Comparison of ENCODE assay signal across 9 cellular contexts in the genomic region with DNA sequence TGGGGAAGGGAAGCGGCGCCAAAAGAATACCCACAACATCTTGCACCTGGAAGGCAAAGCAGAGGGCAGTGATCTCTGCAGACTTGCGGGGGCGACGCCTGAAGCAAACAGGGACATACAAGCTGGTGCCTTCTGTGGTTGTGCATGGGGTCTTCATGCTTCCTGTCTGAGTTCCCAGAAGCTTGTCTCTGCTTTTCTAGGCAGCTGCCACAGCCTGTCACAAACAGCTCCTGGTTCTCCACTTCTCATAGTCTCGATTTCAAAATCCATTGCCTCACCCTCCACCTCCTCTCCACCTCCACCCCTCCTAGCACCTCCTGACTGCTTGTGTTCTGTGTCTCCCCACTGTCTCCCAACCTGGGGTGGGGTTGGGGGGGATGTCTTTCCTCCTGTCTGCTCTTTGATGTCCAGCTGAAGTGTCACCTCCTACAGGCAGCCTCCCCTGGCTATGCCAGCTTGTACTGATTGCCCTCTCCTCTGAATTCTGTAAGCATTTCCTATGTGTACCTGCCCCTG. TPM values are rescaled to one million over a fixed set of nuclear protein-coding genes. Genes with fewer than 3 reads are reported as not detected.
DNase-seq lines count a peak whose midpoint lies in the region; ATAC-seq and TF ChIP-seq lines count a peak whose summit lies in the region.
"Had no signal": no experiment of that assay in that cellular context is flagged by ENCODE, and none has a peak within 500 bp of the region (broad histone marks: within the 10 kb centered on the region; RNA-seq: fewer than 3 reads in every experiment).

No MANE protein-coding gene starts in this region.

- H3K36me3 ChIP-seq in HUES6 (ENCODE audit: control insufficient read depth, insufficient read depth, low read length) (no peaks in the 10 kb centered on the region), mammary epithelial cell (ENCODE audit: insufficient read depth, low read length) (no peaks in the 10 kb centered on the region), neural progenitor cell (no peaks in the 10 kb centered on the region)

- in situ Hi-C loops in GM13976 (cut with MboI; ENCODE audit: low sequenced_read_pairs, unreplicated experiment) = no loop called here
- in situ Hi-C loops in mammary epithelial cell (cut with MboI; ENCODE audit: low sequenced_read_pairs in 2 of 2) = no loop called here

- ATAC-seq in GM21423 (IDR thresholded peaks at IDR 0.05; ENCODE audit: unreplicated experiment) = no peak

- H3K9me3 Mint-ChIP-seq in neural progenitor cell = peaks cover 3% of the 10 kb centered on the region

- WGBS in mammary epithelial cell (ENCODE audit: low coverage, missing lambda C conversion rate) = 2% methylated on average over 5 of the region's 6 CpGs

- H2AFZ ChIP-seq in mammary epithelial cell (ENCODE audit: low read depth, low read length) = peak overlapping the region; percentile 93
- H2AFZ ChIP-seq in neural progenitor cell (replicated peaks) = peak overlapping the region; percentile 99

- peak overlapping the region; percentile 100 for H3K4me2 ChIP-seq in mammary epithelial cell (ENCODE audit: insufficient read depth, low read depth, low read length)
- H3K4me2 ChIP-seq in neural progenitor cell = peak overlapping the region; percentile 87

- H4K20me1 ChIP-seq in mammary epithelial cell (ENCODE audit: insufficient read depth, low read length) (no peaks in the 10 kb centered on the region), neural progenitor cell (ENCODE audit: low read depth) (no peaks in the 10 kb centered on the region)

- H3K27ac ChIP-seq in HUES6 (ENCODE audit: low read depth, low read length) (no peak overlapping the region), mammary epithelial cell (ENCODE audit: insufficient read depth, low read depth, low read length) (no peak overlapping the region), neural progenitor cell (no peak overlapping the region)

- H3K4me3 ChIP-seq in HUES6 (ENCODE audit: low read depth, low read length) (peak overlapping the region; percentile 54), mammary epithelial cell (replicated peaks in 1 of 3; ENCODE audit: insufficient read depth in 1 of 3, low read depth in 2 of 3, low read length in 3 of 3) (peak overlapping the region; percentile 26 to 45 (median 43)), neural progenitor cell (peak overlapping the region; percentile 44)

- CTCF ChIA-PET in mammary epithelial cell (lab: Charles Lee; ENCODE audit: low non-redundant PET) = no interaction called here

- DNase-seq in GM13976 (ENCODE audit: low spot score) = peak; percentile 40
- DNase-seq in mammary epithelial cell = peak; percentile 51
- DNase-seq in neural progenitor cell (ENCODE audit: low spot score) = no peak
- DNase-seq in stimulated activated CD4-positive, alpha-beta T cell treated with anti-CD3 and anti-CD28 coated beads, Interleukin-4, amount 100 ng/mL, for 24 hours = no peak
- DNase-seq in cerebellum (ENCODE audit: low spot score) = no peak
- no peak for DNase-seq in stimulated activated CD4-positive, alpha-beta T cell treated with anti-CD3 and anti-CD28 coated beads, Interleukin-4, amount 100 ng/mL, for 1 hour
- DNase-seq: NCI-H1417 treated with DMSO at 0.1 percent for 48 hours had no signal

- no peak overlapping the region for H3K27ac Mint-ChIP-seq in neural progenitor cell

- dilution Hi-C loops in mammary epithelial cell (cut with HindIII; ENCODE audit: low sequenced_read_pairs) = loop anchor here (10.0 kb wide), 1 partner anchor 62 kb away; no protein-coding TSS in a partner anchor

- H3K27me3 ChIP-seq in HUES6 (ENCODE audit: control insufficient read depth, insufficient read depth, low read length) (peaks cover 52% of the 10 kb centered on the region), mammary epithelial cell (ENCODE audit: insufficient read depth, low read length) (no peaks in the 10 kb centered on the region), neural progenitor cell (peaks cover 77% of the 10 kb centered on the region)

- H3K36me3 Mint-ChIP-seq in neural progenitor cell = no peaks in the 10 kb centered on the region

- no peak overlapping the region for H3K9ac ChIP-seq in HUES6 (ENCODE audit: low read length)
- H3K9ac ChIP-seq in mammary epithelial cell (ENCODE audit: insufficient read depth, low read length) = no peak overlapping the region
- H3K9ac ChIP-seq in neural progenitor cell = no peak overlapping the region

- H3K4me1 ChIP-seq in HUES6 (ENCODE audit: control insufficient read depth, insufficient read depth, low read length) (peaks cover 17% of the 10 kb centered on the region), mammary epithelial cell (ENCODE audit: insufficient read depth, low read length) (peaks cover 40% of the 10 kb centered on the region), neural progenitor cell (peaks cover 5% of the 10 kb centered on the region)

- no peak for TF ChIP-seq CTCF in GM13976 (IDR thresholded peaks at IDR 0.05; ENCODE audit: borderline replicate concordance, control extremely low read depth, extremely low read depth, insufficient read depth, missing control alignments)
- no peak for TF ChIP-seq CTCF in mammary epithelial cell (conservative IDR thresholded peaks at IDR 0.05 in 1 of 2, IDR thresholded peaks at IDR 0.05 in 1 of 2; ENCODE audit: extremely low read depth in 1 of 2, insufficient read depth in 1 of 2, low read depth in 1 of 2, low read length in 2 of 2)
- TF ChIP-seq CTCF in neural progenitor cell (IDR thresholded peaks at IDR 0.05) = no peak

- peaks cover 19% of the 10 kb centered on the region for H3K4me1 Mint-ChIP-seq in neural progenitor cell

- H3K4me3 Mint-ChIP-seq in neural progenitor cell = peak overlapping the region; percentile 57

- H3K27me3 Mint-ChIP-seq in neural progenitor cell (ENCODE audit: insufficient read depth, low read depth) = peaks cover 26% of the 10 kb centered on the region

- BruUV-seq in mammary epithelial cell (replicated peaks; lab: Mats Ljungman, UMichigan) = no TSS peak

- no peaks in the 10 kb centered on the region for H3F3A ChIP-seq in neural progenitor cell (ENCODE audit: low read depth)

- H3K79me2 ChIP-seq in mammary epithelial cell (ENCODE audit: insufficient read depth, low read length) (no peaks in the 10 kb centered on the region), neural progenitor cell (ENCODE audit: low read depth) (no peaks in the 10 kb centered on the region)

- intact Hi-C loops in mammary epithelial cell (cut with micrococcal nuclease) = loop anchor here (1.0 to 2.0 kb wide), 4 partner anchors 29 to 92 kb away; a partner anchor contains a TSS

- H3K9me3 ChIP-seq in HUES6 (ENCODE audit: control insufficient read depth, insufficient read depth, low read depth, low read length) = peaks cover 3% of the 10 kb centered on the region; the same call in 1 of the 2 replicates
- no peaks in the 10 kb centered on the region for H3K9me3 ChIP-seq in mammary epithelial cell (replicated peaks; ENCODE audit: insufficient read depth, low read length)
- H3K9me3 ChIP-seq in neural progenitor cell (ENCODE audit: low read depth) = no peaks in the 10 kb centered on the region

RNA-seq across cellular contexts. Expression of a gene that starts 1.7 kb away (rescaled TPM):
- total RNA-seq in mammary epithelial cell (1 to 10 TPM; 1.4 to 2.7 TPM), neural progenitor cell (ENCODE audit: low replicate concordance) (0.25 TPM in 1 of 2 replicates, not detected in the other), cerebellum (0.18 TPM)
- polyA plus RNA-seq in mammary epithelial cell = 0.60 TPM
- not detected for polyA minus RNA-seq in mammary epithelial cell

RNA-seq across cellular contexts. Expression of a gene that starts 28.8 kb away (rescaled TPM):
- 10 to 100 TPM; 50.4 to 65.5 TPM for total RNA-seq in mammary epithelial cell
- 7.8 TPM for polyA plus RNA-seq in mammary epithelial cell
- polyA minus RNA-seq in mammary epithelial cell = 39.6 TPM
- total RNA-seq in neural progenitor cell (ENCODE audit: low replicate concordance) = 24.5 and 27.7 TPM in 2 replicates
- total RNA-seq in cerebellum = 49.9 TPM

Comparison
In these comparisons a context has a peak if more than half of its experiments do, and no peak if none do; other contexts are left out.
1. DNase-seq: peak in GM13976 (single experiment) and mammary epithelial cell (single experiment); none in neural progenitor cell (single experiment), stimulated activated CD4-positive, alpha-beta T cell treated with anti-CD3 and anti-CD28 coated beads, Interleukin-4, amount 100 ng/mL, for 24 hours (single experiment), cerebellum (single experiment) and stimulated activated CD4-positive, alpha-beta T cell treated with anti-CD3 and anti-CD28 coated beads, Interleukin-4, amount 100 ng/mL, for 1 hour (single experiment).
2. Peak in every context shown above with its lines, with median percentiles within 50 percentile points of each other: H3K4me3 ChIP-seq.